ENCODE assay signal across 8 cellular contexts in genomic region chr17:47889734-47890529, GRCh38. TPM values are rescaled to one million over a fixed set of nuclear protein-coding genes. Genes with fewer than 3 reads are reported as not detected.
A peak's percentile ranks its signal among the peaks of the same experiment; 100 is the strongest.
DNase-seq lines count a peak whose midpoint lies in the region; ATAC-seq, FAIRE-seq and TF ChIP-seq lines count a peak whose summit lies in the region.

No MANE protein-coding gene starts in this region.

- H3K4me3 ChIP-seq in breast epithelium (no peak overlapping the region), keratinocyte (ENCODE audit: control insufficient read depth in 2 of 3, extremely low read depth in 1 of 3, insufficient read depth in 2 of 3, low read depth in 1 of 3, low read length in 3 of 3) (no peak overlapping the region)

- no peak for TF ChIP-seq POLR2A in breast epithelium (IDR thresholded peaks at IDR 0.05)

- no peak overlapping the region for H3K4me2 ChIP-seq in keratinocyte (ENCODE audit: control insufficient read depth, extremely low read depth, insufficient read depth, low read depth, low read length)

- FAIRE-seq in keratinocyte (lab: Jason Lieb, UNC), result peak; percentile 29

- ATAC-seq in activated B cell treated with CpG ODN at 0.5 μM for 24 hours (ENCODE audit: low read depth) (peak; percentile 97), GM18868 (IDR thresholded peaks at IDR 0.05; ENCODE audit: unreplicated experiment) (no peak)

- H3K9me1 ChIP-seq in keratinocyte (ENCODE audit: control insufficient read depth, extremely low read depth, insufficient read depth, low read length), result no peaks in the 10 kb centered on the region

- no peak overlapping the region for H2AFZ ChIP-seq in keratinocyte (ENCODE audit: control insufficient read depth, low read length)

- H3K9me3 ChIP-seq in breast epithelium (no peaks in the 10 kb centered on the region), keratinocyte (ENCODE audit: control insufficient read depth, low read depth, low read length) (no peaks in the 10 kb centered on the region)

- peak; percentile 69 for DNase-seq in HFFc6
- DNase-seq in NCI-H2227 treated with DMSO at 0.1 percent for 48 hours (lab: John Stamatoyannopoulos, UW), result peak; percentile 65
- peak; percentile 80 for DNase-seq in activated B cell treated with CpG ODN at 0.5 μM for 24 hours
- DNase-seq in breast epithelium (ENCODE audit: low spot score in 2 of 2), result peak; percentile 86 to 94
- DNase-seq in keratinocyte (ENCODE audit: low read depth, low spot score), result peak; percentile 45
- DNase-seq in stimulated activated CD4-positive, alpha-beta T cell treated with anti-CD3 and anti-CD28 coated beads, Interleukin-1b, Interleukin-23, amount 100 ng/mL, for 1 hour (ENCODE audit: low read depth in 2 of 2), result peak; percentile 83 to 95

- H4K20me1 ChIP-seq in keratinocyte (ENCODE audit: control insufficient read depth, extremely low read depth, insufficient read depth, low read length), result no peaks in the 10 kb centered on the region

- H3K27ac ChIP-seq in C4-2B (no peak overlapping the region), breast epithelium (no peak overlapping the region), keratinocyte (ENCODE audit: control insufficient read depth, insufficient read depth, low read length) (no peak overlapping the region)

- H3K9ac ChIP-seq in keratinocyte (ENCODE audit: control insufficient read depth, extremely low read depth, insufficient read depth, low read length), result no peak overlapping the region

- intact Hi-C loops in activated B cell treated with CpG ODN at 0.5 μM for 24 hours (cut with micrococcal nuclease) (loop anchor here (1.0 to 10.0 kb wide), 3 partner anchors 49 to 635 kb away; partner anchors contain the start of genes ITGB3 and SCRN2), breast epithelium (cut with DNase I; ENCODE audit: low total_unique reads) (loop anchor here (5.0 kb wide), 1 partner anchor 48 kb away; the partner anchor contains the start of gene SCRN2)

- H3K27ac Mint-ChIP-seq in HFFc6, result no peak overlapping the region
- H3K27ac Mint-ChIP-seq in activated B cell treated with CpG ODN at 0.5 μM for 24 hours, result no peak overlapping the region

- CTCF ChIA-PET in activated B cell treated with CpG ODN at 0.5 μM for 24 hours (lab: Charles Lee), result interaction anchor here (0.6 to 10.7 kb wide), 12 partner anchors 18 to 189 kb away, joined by 3 to 207 read pairs (median 4); partner anchors contain the start of genes LRRC46, MRPL10, OSBPL7 and SCRN2

- H3K4me3 Mint-ChIP-seq in HFFc6 (no peak overlapping the region), activated B cell treated with CpG ODN at 0.5 μM for 24 hours (no peak overlapping the region)

- no peaks in the 10 kb centered on the region for H3K36me3 ChIP-seq in breast epithelium
- H3K36me3 ChIP-seq in keratinocyte (ENCODE audit: control insufficient read depth in 2 of 2, extremely low read depth in 1 of 2, insufficient read depth in 2 of 2, low read length in 2 of 2), result no peaks in the 10 kb centered on the region

- H3K9me3 Mint-ChIP-seq in HFFc6 (no peaks in the 10 kb centered on the region), activated B cell treated with CpG ODN at 0.5 μM for 24 hours (no peaks in the 10 kb centered on the region)

- POLR2A ChIA-PET in activated B cell treated with CpG ODN at 0.5 μM for 24 hours (lab: Charles Lee), result interaction anchor here (0.5 to 2.5 kb wide), 3 partner anchors 49 to 240 kb away, joined by 3 to 22 read pairs (median 12); partner anchors contain the start of genes LRRC46, MRPL10 and SCRN2

- H3K4me1 ChIP-seq in breast epithelium, result peaks cover 3 to 6% of the 10 kb centered on the region in 2 donors
- peaks cover 26% of the 10 kb centered on the region for H3K4me1 ChIP-seq in keratinocyte (ENCODE audit: control insufficient read depth, extremely low read depth, insufficient read depth, low read length)

- H3K79me2 ChIP-seq in keratinocyte (ENCODE audit: control insufficient read depth, insufficient read depth, low read length), result peaks cover 2% of the 10 kb centered on the region

- H3K27me3 Mint-ChIP-seq in HFFc6 (ENCODE audit: insufficient read depth) (no peaks in the 10 kb centered on the region; the same call in none of the 2 replicates), activated B cell treated with CpG ODN at 0.5 μM for 24 hours (no peaks in the 10 kb centered on the region)

- dilution Hi-C loops in keratinocyte (cut with MboI; ENCODE audit: extremely low pct_ligation_motif_present, low sequenced_read_pairs), result no loop called here

- H3K4me1 Mint-ChIP-seq in HFFc6 (ENCODE audit: low read depth) (peaks cover 10% of the 10 kb centered on the region), activated B cell treated with CpG ODN at 0.5 μM for 24 hours (peaks cover 23% of the 10 kb centered on the region)

- H3K36me3 Mint-ChIP-seq in HFFc6 (ENCODE audit: low read depth) (no peaks in the 10 kb centered on the region), activated B cell treated with CpG ODN at 0.5 μM for 24 hours (ENCODE audit: low read depth) (no peaks in the 10 kb centered on the region)

- TF ChIP-seq CTCF in C4-2B (conservative IDR thresholded peaks at IDR 0.05) (peak; percentile 96), HFFc6 (IDR thresholded peaks at IDR 0.05) (peak; percentile 99), activated B cell treated with CpG ODN at 0.5 μM for 24 hours (IDR thresholded peaks at IDR 0.05) (peak; percentile 67), breast epithelium (IDR thresholded peaks at IDR 0.05) (peak; percentile 96 to 97 (median 97)), keratinocyte (optimal IDR thresholded peaks at IDR 0.05 in 1 of 3, IDR thresholded peaks at IDR 0.05 in 1 of 3, conservative IDR thresholded peaks at IDR 0.05 in 1 of 3; ENCODE audit: extremely low read depth in 1 of 3, insufficient read depth in 2 of 3, low read length in 3 of 3) (peak; percentile 86 to 95 (median 90))

- H3K27me3 ChIP-seq in breast epithelium (no peaks in the 10 kb centered on the region), keratinocyte (ENCODE audit: control insufficient read depth, extremely low read depth, insufficient read depth, low read length) (no peaks in the 10 kb centered on the region)

RNA-seq across cellular contexts. Expression of gene SP2, which starts 6.1 kb away (rescaled TPM):
- 10 to 100 TPM; 10.7 to 17.5 (median 16.4) TPM for total RNA-seq in HFFc6 (2021; fragmentation: NEBNext Ultra II Directional; extraction: Animal tissue kit (Norgen Biotek cat#: 25700))
- total RNA-seq in activated B cell treated with CpG ODN at 0.5 μM for 24 hours (26.5 and 28.5 TPM in 2 replicates), breast epithelium (1 to 10 TPM; 4.6 to 9.8 (median 5.6) TPM)
- 1.4 to 3.9 TPM (median 2.1 TPM) in 3 replicates for polyA plus RNA-seq in keratinocyte
- 3.3 TPM for polyA plus RNA-seq in keratinocyte (2011; ENCODE audit: low read depth)
- polyA plus RNA-seq in keratinocyte (2011; cell fraction: cytosol; rRNA removed), result 4.6 and 5.4 TPM in 2 replicates
- polyA plus RNA-seq in keratinocyte (2011; cell fraction: nucleus; rRNA removed), result 12.5 and 13.3 TPM in 2 replicates
- polyA plus RNA-seq in keratinocyte (2012; ENCODE audit: low replicate concordance), result 9.8 and 11.7 TPM in 2 replicates
- 3.7 to 19.6 TPM (median 4.8 TPM) in 3 replicates for polyA minus RNA-seq in keratinocyte
- polyA minus RNA-seq in keratinocyte (2011; cell fraction: cytosol; rRNA and poly(A)+ RNA removed), result 6.7 TPM
- 1.9 and 3.6 TPM in 2 replicates for polyA minus RNA-seq in keratinocyte (2011; cell fraction: nucleus; rRNA and poly(A)+ RNA removed)

RNA-seq across cellular contexts. Expression of gene SP6, which starts 39.0 kb away (rescaled TPM):
- 1 to 10 TPM in 4 of 6 experiments, under 1 TPM in 2; 0.45 to 1.2 (median 1.1) TPM for total RNA-seq in HFFc6 (2021; fragmentation: NEBNext Ultra II Directional; extraction: Animal tissue kit (Norgen Biotek cat#: 25700))
- total RNA-seq in activated B cell treated with CpG ODN at 0.5 μM for 24 hours, result 0.09 TPM in 1 of 2 replicates, not detected in the other
- total RNA-seq in breast epithelium, result 1 to 10 TPM in 2 of 3 donors, under 1 TPM in 1; 0.48 to 5.3 (median 3.6) TPM
- polyA plus RNA-seq in keratinocyte, result 2.0 to 3.0 TPM (median 2.0 TPM) in 3 replicates
- 1.6 TPM for polyA plus RNA-seq in keratinocyte (2011; ENCODE audit: low read depth)
- polyA plus RNA-seq in keratinocyte (2011; cell fraction: cytosol; rRNA removed), result 2.0 and 2.1 TPM in 2 replicates
- polyA plus RNA-seq in keratinocyte (2011; cell fraction: nucleus; rRNA removed), result 6.7 and 8.5 TPM in 2 replicates
- polyA plus RNA-seq in keratinocyte (2012; ENCODE audit: low replicate concordance), result 3.1 and 9.5 TPM in 2 replicates
- polyA minus RNA-seq in keratinocyte, result 1.2 to 2.5 TPM (median 1.6 TPM) in 3 replicates
- polyA minus RNA-seq in keratinocyte (2011; cell fraction: cytosol; rRNA and poly(A)+ RNA removed), result 2.5 TPM
- polyA minus RNA-seq in keratinocyte (2011; cell fraction: nucleus; rRNA and poly(A)+ RNA removed), result 4.4 and 4.5 TPM in 2 replicates

RNA-seq across cellular contexts. Expression of gene SCRN2, which starts 48.9 kb away (rescaled TPM):
- 10 to 100 TPM; 33.9 to 46.6 (median 39.1) TPM for total RNA-seq in HFFc6 (2021; fragmentation: NEBNext Ultra II Directional; extraction: Animal tissue kit (Norgen Biotek cat#: 25700))
- total RNA-seq in activated B cell treated with CpG ODN at 0.5 μM for 24 hours (32.1 and 36.3 TPM in 2 replicates), breast epithelium (100 to 1,000 TPM in 1 of 3 donors, 10 to 100 TPM in 2; 49.2 to 108 (median 54.9) TPM)
- polyA plus RNA-seq in keratinocyte, result 17.1 to 26.4 TPM (median 24.8 TPM) in 3 replicates
- polyA plus RNA-seq in keratinocyte (2011; ENCODE audit: low read depth), result 7.4 TPM
- 9.8 and 21.7 TPM in 2 replicates for polyA plus RNA-seq in keratinocyte (2011; cell fraction: cytosol; rRNA removed)
- polyA plus RNA-seq in keratinocyte (2011; cell fraction: nucleus; rRNA removed), result 62.5 and 68.2 TPM in 2 replicates
- 19.2 and 28.0 TPM in 2 replicates for polyA plus RNA-seq in keratinocyte (2012; ENCODE audit: low replicate concordance)
- polyA minus RNA-seq in keratinocyte, result 14.6 to 22.0 TPM (median 14.9 TPM) in 3 replicates
- polyA minus RNA-seq in keratinocyte (2011; cell fraction: cytosol; rRNA and poly(A)+ RNA removed), result 17.8 TPM
- 15.2 and 16.5 TPM in 2 replicates for polyA minus RNA-seq in keratinocyte (2011; cell fraction: nucleus; rRNA and poly(A)+ RNA removed)

RNA-seq across cellular contexts. Expression of gene PNPO, which starts 51.4 kb away (rescaled TPM):
- total RNA-seq in HFFc6 (2021; fragmentation: NEBNext Ultra II Directional; extraction: Animal tissue kit (Norgen Biotek cat#: 25700)), result 10 to 100 TPM; 46.0 to 55.5 (median 51.1) TPM
- total RNA-seq in activated B cell treated with CpG ODN at 0.5 μM for 24 hours (25.1 and 26.5 TPM in 2 replicates), breast epithelium (10 to 100 TPM; 28.3 to 61.2 (median 34.7) TPM)
- 35.5 to 71.9 TPM (median 41.1 TPM) in 3 replicates for polyA plus RNA-seq in keratinocyte
- polyA plus RNA-seq in keratinocyte (2011; ENCODE audit: low read depth), result 5.4 TPM
- polyA plus RNA-seq in keratinocyte (2011; cell fraction: cytosol; rRNA removed), result 41.4 and 45.0 TPM in 2 replicates
- 31.6 and 37.0 TPM in 2 replicates for polyA plus RNA-seq in keratinocyte (2011; cell fraction: nucleus; rRNA removed)
- 19.8 and 30.0 TPM in 2 replicates for polyA plus RNA-seq in keratinocyte (2012; ENCODE audit: low replicate concordance)
- 54.3 to 92.5 TPM (median 80.0 TPM) in 3 replicates for polyA minus RNA-seq in keratinocyte
- 65.0 TPM for polyA minus RNA-seq in keratinocyte (2011; cell fraction: cytosol; rRNA and poly(A)+ RNA removed)
- polyA minus RNA-seq in keratinocyte (2011; cell fraction: nucleus; rRNA and poly(A)+ RNA removed), result 19.4 and 26.8 TPM in 2 replicates

RNA-seq across cellular contexts. Expression of gene LRRC46, which starts 58.5 kb away (rescaled TPM):
- 1 to 10 TPM in 1 of 6 experiments, under 1 TPM in 5; 0.41 to 1.1 (median 0.83) TPM for total RNA-seq in HFFc6 (2021; fragmentation: NEBNext Ultra II Directional; extraction: Animal tissue kit (Norgen Biotek cat#: 25700))
- total RNA-seq in activated B cell treated with CpG ODN at 0.5 μM for 24 hours (1.5 and 1.9 TPM in 2 replicates), breast epithelium (under 1 TPM; 0.16 to 0.59 (median 0.33) TPM)
- polyA plus RNA-seq in keratinocyte, result 0.13 to 0.43 TPM (median 0.34 TPM) in 3 replicates
- polyA plus RNA-seq in keratinocyte (2011; ENCODE audit: low read depth), result not detected
- polyA plus RNA-seq in keratinocyte (2011; cell fraction: cytosol; rRNA removed), result 0.12 and 0.26 TPM in 2 replicates
- 0.27 and 0.45 TPM in 2 replicates for polyA plus RNA-seq in keratinocyte (2011; cell fraction: nucleus; rRNA removed)
- 0.50 and 0.54 TPM in 2 replicates for polyA plus RNA-seq in keratinocyte (2012; ENCODE audit: low replicate concordance)
- polyA minus RNA-seq in keratinocyte, result 0.23 to 1.6 TPM (median 0.26 TPM) in 3 replicates
- not detected for polyA minus RNA-seq in keratinocyte (2011; cell fraction: cytosol; rRNA and poly(A)+ RNA removed)
- polyA minus RNA-seq in keratinocyte (2011; cell fraction: nucleus; rRNA and poly(A)+ RNA removed), result not detected in 2 replicates
